In genomic region chr2:65434592-65435241, GRCh38 we compare ENCODE assay signal across 11 cellular contexts. TPM values are rescaled to one million over a fixed set of nuclear protein-coding genes. Genes with fewer than 3 reads are reported as not detected.
A peak's percentile ranks its signal among the peaks of the same experiment; 100 is the strongest.
DNase-seq lines count a peak whose midpoint lies in the region; ATAC-seq, FAIRE-seq and TF ChIP-seq lines count a peak whose summit lies in the region.
"Had no signal": no experiment of that assay in that cellular context is flagged by ENCODE, and none has a peak within 500 bp of the region (broad histone marks: within the 10 kb centered on the region; RNA-seq: fewer than 3 reads in every experiment).

No MANE protein-coding gene starts in this region.

- TF ChIP-seq EP300 in HepG2 (IDR thresholded peaks at IDR 0.05; ENCODE audit: low read depth in 2 of 2, low read length in 2 of 2), result no peak
- no peak for TF ChIP-seq EP300 in HepG2 (CRISPR knock-in tag; IDR thresholded peaks at IDR 0.05; ENCODE audit: borderline replicate concordance)

- no peak for TF ChIP-seq CTCF in HepG2 (CRISPR knock-in tag; IDR thresholded peaks at IDR 0.05)
- TF ChIP-seq CTCF in right lobe of liver (IDR thresholded peaks at IDR 0.05), result no peak
- TF ChIP-seq CTCF in activated CD8-positive, alpha-beta T cell treated with anti-CD3 and anti-CD28 coated beads for 36 hours (IDR thresholded peaks at IDR 0.05), result no peak

- no peaks in the 10 kb centered on the region for H3K9me3 Mint-ChIP-seq in activated CD8-positive, alpha-beta T cell treated with anti-CD3 and anti-CD28 coated beads for 36 hours

- H3K4me3 ChIP-seq in HepG2 (replicated peaks in 1 of 3; ENCODE audit: insufficient read depth in 1 of 3, low read depth in 2 of 3, low read length in 3 of 3) (peak overlapping the region; percentile 63 to 82 (median 80)), right lobe of liver (no peak overlapping the region), mesodermal cell (ENCODE audit: extremely low read depth, insufficient read depth, low read length, poor library complexity, severe bottlenecking) (peak overlapping the region; percentile 53), aorta (ENCODE audit: low read length in 2 of 2) (no peak overlapping the region)

- no peak for FAIRE-seq in HepG2 (lab: Jason Lieb, UNC)
- FAIRE-seq: frontal cortex had no signal

- H3K9me3 ChIP-seq in HepG2 (ENCODE audit: low read length), result no peaks in the 10 kb centered on the region
- H3K9me3 ChIP-seq in right lobe of liver, result no peaks in the 10 kb centered on the region
- H3K9me3 ChIP-seq in mesodermal cell (ENCODE audit: control insufficient read depth, low read length), result no peaks in the 10 kb centered on the region
- H3K9me3 ChIP-seq in aorta (ENCODE audit: control insufficient read depth, low read length), result no peaks in the 10 kb centered on the region

- no peaks in the 10 kb centered on the region for H3K36me3 ChIP-seq in HepG2 (replicated peaks in 1 of 2; ENCODE audit: control insufficient read depth in 1 of 2, insufficient read depth in 2 of 2, low read length in 2 of 2)
- H3K36me3 ChIP-seq in right lobe of liver, result no peaks in the 10 kb centered on the region
- no peaks in the 10 kb centered on the region for H3K36me3 ChIP-seq in mesodermal cell (ENCODE audit: control insufficient read depth, insufficient read depth, low read length)
- H3K36me3 ChIP-seq in aorta (ENCODE audit: control insufficient read depth in 1 of 2, insufficient read depth in 2 of 2, low read length in 1 of 2), result no peaks in the 10 kb centered on the region
- H3K36me3 ChIP-seq: brain microvascular endothelial cell had no signal

- H3K4me1 ChIP-seq in HepG2 (ENCODE audit: insufficient read depth, low read length), result peaks cover 54% of the 10 kb centered on the region
- H3K4me1 ChIP-seq in right lobe of liver, result peaks cover 0 to 19% (median 1%) of the 10 kb centered on the region in 4 donors
- peaks cover 16% of the 10 kb centered on the region for H3K4me1 ChIP-seq in mesodermal cell (ENCODE audit: control insufficient read depth, insufficient read depth, low read length, poor library complexity, severe bottlenecking)
- no peaks in the 10 kb centered on the region for H3K4me1 ChIP-seq in aorta (ENCODE audit: control insufficient read depth in 1 of 2, insufficient read depth in 2 of 2, low read length in 2 of 2)

- ATAC-seq in HepG2, result peak; percentile 2
- ATAC-seq in right lobe of liver, result no peak
- ATAC-seq in activated CD8-positive, alpha-beta T cell treated with anti-CD3 and anti-CD28 coated beads for 36 hours, result no peak
- ATAC-seq in esophagus mucosa, result no peak
- ATAC-seq in aorta (ENCODE audit: low FRiP score), result no peak
- ATAC-seq in GM21367 (IDR thresholded peaks at IDR 0.05; ENCODE audit: unreplicated experiment), result no peak

- intact Hi-C loops in HepG2 (cut with micrococcal nuclease; ENCODE audit: unreplicated experiment), result loop anchor here (1.0 kb wide), 1 partner anchor 306 kb away; no protein-coding TSS in a partner anchor
- intact Hi-C loops in right lobe of liver (cut with DNase I), result loop anchor here in 1 of 2 donors (10.0 kb wide), 1 partner anchor 60 kb away; no protein-coding TSS in a partner anchor
- intact Hi-C loops in activated CD8-positive, alpha-beta T cell treated with anti-CD3 and anti-CD28 coated beads for 36 hours (cut with micrococcal nuclease), result loop anchor here (5.0 kb wide), 1 partner anchor 132 kb away; no protein-coding TSS in a partner anchor
- intact Hi-C loops in aorta (cut with DNase I), result loop anchor here (2.0 to 10.0 kb wide), 6 partner anchors 52 to 382 kb away; no protein-coding TSS in a partner anchor

- in situ Hi-C loops in HepG2 (cut with HindIII; ENCODE audit: extremely low pct_ligation_motif_present, low pct_unique_long_range_greater_than_20kb), result loop anchor here (5.0 to 10.0 kb wide), 2 partner anchors 52 to 120 kb away; no protein-coding TSS in a partner anchor

- H4K20me1 ChIP-seq in HepG2 (ENCODE audit: insufficient read depth, low read length), result peaks cover 9% of the 10 kb centered on the region

- peak overlapping the region; percentile 2 for H2AFZ ChIP-seq in HepG2 (ENCODE audit: low read length)

- CTCF ChIA-PET in HepG2 (lab: Yijun Ruan, JAX; ENCODE audit: low intra/inter-chr PET ratio, low total read pairs), result no interaction called here
- CTCF ChIA-PET in activated CD8-positive, alpha-beta T cell treated with anti-CD3 and anti-CD28 coated beads for 36 hours (lab: Charles Lee), result interaction anchor here (2.1 kb wide), 1 partner anchor 38 kb away, joined by 5 read pairs; no protein-coding TSS in a partner anchor

- H3K9ac ChIP-seq in HepG2 (ENCODE audit: insufficient read depth, low read depth, low read length), result peak overlapping the region; percentile 90; the same call in 1 of the 2 replicates

- no peaks in the 10 kb centered on the region; a peak in 1 of 5 replicates for H3K27me3 ChIP-seq in HepG2 (ENCODE audit: control insufficient read depth in 1 of 2, insufficient read depth in 2 of 2, low read length in 2 of 2)
- no peaks in the 10 kb centered on the region for H3K27me3 ChIP-seq in right lobe of liver
- no peaks in the 10 kb centered on the region for H3K27me3 ChIP-seq in aorta (ENCODE audit: control insufficient read depth in 1 of 2, insufficient read depth in 2 of 2, low read length in 1 of 2)
- H3K27me3 ChIP-seq: brain microvascular endothelial cell had no signal

- H3K27me3 Mint-ChIP-seq in activated CD8-positive, alpha-beta T cell treated with anti-CD3 and anti-CD28 coated beads for 36 hours, result peaks cover 52% of the 10 kb centered on the region

- H3K4me3 Mint-ChIP-seq in activated CD8-positive, alpha-beta T cell treated with anti-CD3 and anti-CD28 coated beads for 36 hours, result peak overlapping the region; percentile 2

- no peaks in the 10 kb centered on the region for H3K36me3 Mint-ChIP-seq in activated CD8-positive, alpha-beta T cell treated with anti-CD3 and anti-CD28 coated beads for 36 hours (ENCODE audit: low read depth)

- no peak overlapping the region for H3K27ac Mint-ChIP-seq in activated CD8-positive, alpha-beta T cell treated with anti-CD3 and anti-CD28 coated beads for 36 hours

- peaks cover 32% of the 10 kb centered on the region for H3K79me2 ChIP-seq in HepG2 (ENCODE audit: insufficient read depth, low read length)

- peak; percentile 30 for DNase-seq in HepG2 (ENCODE audit: low spot score)
- no peak for DNase-seq in right lobe of liver
- DNase-seq in activated CD8-positive, alpha-beta T cell treated with anti-CD3 and anti-CD28 coated beads for 36 hours, result no peak
- DNase-seq in aorta, result no peak
- DNase-seq in activated CD4-positive, alpha-beta T cell treated with anti-CD3 and anti-CD28 coated beads for 4 hours, result no peak
- DNase-seq: brain microvascular endothelial cell; NK-92 treated with Interleukin-12 subunit alpha and Interleukin-12 subunit beta, amount 100 ng/mL, for 24 hours had no signal

- no peak for TF ChIP-seq POLR2A in HepG2 (IDR thresholded peaks at IDR 0.05; ENCODE audit: insufficient read depth in 1 of 2, low read depth in 2 of 2, low read length in 2 of 2)
- TF ChIP-seq POLR2A in right lobe of liver (IDR thresholded peaks at IDR 0.05), result no peak

- TF ChIP-seq RAD21 in HepG2 (CRISPR knock-in tag; IDR thresholded peaks at IDR 0.05), result no peak

- POLR2A ChIA-PET in HepG2 (lab: Yijun Ruan, JAX), result interaction anchor here (1.1 to 5.5 kb wide), 11 partner anchors 8 to 379 kb away, joined by 3 to 66 read pairs (median 14); partner anchors contain the start of genes ACTR2, CEP68 and RAB1A
- POLR2A ChIA-PET in activated CD8-positive, alpha-beta T cell treated with anti-CD3 and anti-CD28 coated beads for 36 hours (lab: Charles Lee), result interaction anchor here (0.6 to 1.2 kb wide), 3 partner anchors 49 to 76 kb away, joined by 3 to 4 read pairs (median 3); no protein-coding TSS in a partner anchor

- 0% methylated on average over 3 of the region's 3 CpGs for WGBS in HepG2 (ENCODE audit: low lambda C conversion rate)
- no CpG with 5 or more reads among the region's 3 CpGs for WGBS in right lobe of liver (ENCODE audit: insufficient coverage, low coverage, low lambda C conversion rate, missing lambda C conversion rate)
- WGBS in mesodermal cell (ENCODE audit: insufficient coverage in 2 of 2), 2 experiments, result 70% methylated on average over 3 of the region's 3 CpGs; no CpG with 5 or more reads in 1 of the 2 experiments
- WGBS in aorta, 2 donors, result 67 to 72% methylated on average over 3 of the region's 3 CpGs

- no TSS peak for BruUV-seq in HepG2 (replicated peaks; lab: Mats Ljungman, UMichigan)

- H3K4me2 ChIP-seq in HepG2 (ENCODE audit: low read depth, low read length), result peak overlapping the region; percentile 96

- peak overlapping the region; percentile 97 for H3K27ac ChIP-seq in HepG2 (ENCODE audit: extremely low read length, insufficient read depth, low read length)
- no peak overlapping the region for H3K27ac ChIP-seq in right lobe of liver
- peak overlapping the region; percentile 99 for H3K27ac ChIP-seq in mesodermal cell (ENCODE audit: low read depth, low read length, severe bottlenecking)
- H3K27ac ChIP-seq in aorta (ENCODE audit: low read depth in 1 of 2, low read length in 2 of 2), result peak overlapping the region in 1 of 2 donors; percentile 78

- peaks cover 18% of the 10 kb centered on the region for H3K4me1 Mint-ChIP-seq in activated CD8-positive, alpha-beta T cell treated with anti-CD3 and anti-CD28 coated beads for 36 hours (ENCODE audit: low read depth)

RNA-seq across cellular contexts. Expression of gene SPRED2, which starts 2.3 kb away (rescaled TPM):
- total RNA-seq in HepG2 (2016; rRNA removed; fragmentation: Illumina TruSeq; extraction: Trizol) (13.0 and 17.7 TPM in 2 replicates), right lobe of liver (10 to 100 TPM; 11.0 to 22.5 (median 15.2) TPM), esophagus mucosa (12.8 TPM), aorta (10 to 100 TPM; 36.5 to 38.3 TPM)
- 8.2 and 14.6 TPM in 2 replicates for total RNA-seq in HepG2 (2016; cell fraction: cytosol; rRNA removed; fragmentation: Illumina TruSeq; extraction: Trizol; ENCODE audit: low read depth)
- total RNA-seq in HepG2 (2016; cell fraction: insoluble cytoplasmic fraction; rRNA removed; fragmentation: Illumina TruSeq; extraction: Trizol), result 13.6 and 15.0 TPM in 2 replicates
- total RNA-seq in HepG2 (2016; cell fraction: membrane; rRNA removed; fragmentation: Illumina TruSeq; extraction: Trizol), result 14.7 and 17.3 TPM in 2 replicates
- total RNA-seq in HepG2 (2016; cell fraction: nucleus; rRNA removed; fragmentation: Illumina TruSeq; extraction: Trizol), result 17.1 and 21.0 TPM in 2 replicates
- polyA plus RNA-seq in HepG2 (2011; rRNA removed) (34.4 and 37.0 TPM in 2 replicates), aorta (10 to 100 TPM in 1 of 2 donors, 1 to 10 TPM in 1; 9.9 to 19.7 TPM)
- polyA plus RNA-seq in HepG2 (2011; cell fraction: cytosol; rRNA removed), result 35.1 and 36.7 TPM in 2 replicates
- polyA plus RNA-seq in HepG2 (2011; cell fraction: nucleus; rRNA removed), result 42.3 and 51.3 TPM in 2 replicates
- 50.2 and 57.7 TPM in 2 replicates for polyA plus RNA-seq in HepG2 (2012)
- polyA plus RNA-seq in HepG2 (2016; cell fraction: cytosol; fragmentation: Illumina TruSeq; extraction: Trizol; ENCODE audit: low read depth), result 7.2 and 7.7 TPM in 2 replicates
- polyA plus RNA-seq in HepG2 (2016; cell fraction: insoluble cytoplasmic fraction; fragmentation: Illumina TruSeq; extraction: Trizol; ENCODE audit: low read depth), result 35.3 and 42.4 TPM in 2 replicates
- polyA plus RNA-seq in HepG2 (2016; cell fraction: membrane; fragmentation: Illumina TruSeq; extraction: Trizol; ENCODE audit: low read depth), result 18.9 and 19.9 TPM in 2 replicates
- 39.6 and 40.2 TPM in 2 replicates for polyA plus RNA-seq in HepG2 (2016; cell fraction: nucleus; fragmentation: Illumina TruSeq; extraction: Trizol; ENCODE audit: insufficient read depth, low read depth)
- polyA minus RNA-seq in HepG2 (2011; rRNA and poly(A)+ RNA removed; ENCODE audit: low replicate concordance), result 4.9 and 74.4 TPM in 2 replicates
- polyA minus RNA-seq in HepG2 (2011; cell fraction: cytosol; rRNA and poly(A)+ RNA removed), result 42.6 and 50.6 TPM in 2 replicates
- 36.3 and 43.9 TPM in 2 replicates for polyA minus RNA-seq in HepG2 (2011; cell fraction: nucleus; rRNA and poly(A)+ RNA removed)
- 1 to 10 TPM; 5.9 to 6.7 TPM for total RNA-seq in activated CD8-positive, alpha-beta T cell treated with anti-CD3 and anti-CD28 coated beads for 36 hours
- polyA plus RNA-seq in mesodermal cell (2013, experiment 1 of 2), result 76.9 TPM
- polyA plus RNA-seq in mesodermal cell (2013, experiment 2 of 2), result 65.3 TPM

Comparison
In these comparisons a context has a peak if more than half of its experiments do, and no peak if none do; other contexts are left out.
1. H3K27ac ChIP-seq: peak in HepG2 (single experiment) and mesodermal cell (single experiment); none in right lobe of liver (0 of 3).
2. H3K4me3 ChIP-seq: peak in HepG2 (3 of 3) and mesodermal cell (single experiment); none in right lobe of liver (0 of 3) and aorta (0 of 2).